Comparison of ENCODE assay signal across 11 cellular contexts in genomic region chr6:40755046-40755681, GRCh38.
DNase-seq lines count a peak whose midpoint lies in the region; ATAC-seq and TF ChIP-seq lines count a peak whose summit lies in the region.
"Had no signal": no experiment of that assay in that cellular context is flagged by ENCODE, and none has a peak within 500 bp of the region (broad histone marks: within the 10 kb centered on the region; RNA-seq: fewer than 3 reads in every experiment).

No MANE protein-coding gene starts in this region.

- no peaks in the 10 kb centered on the region for H3K36me3 Mint-ChIP-seq in effector memory CD8-positive, alpha-beta T cell (ENCODE audit: insufficient read depth)

- TF ChIP-seq CTCF in fibroblast of villous mesenchyme (IDR thresholded peaks at IDR 0.05; ENCODE audit: insufficient read depth, low read depth, low read length), result no peak

- H3K27ac Mint-ChIP-seq in effector memory CD8-positive, alpha-beta T cell, result no peak overlapping the region

- H3K4me1 Mint-ChIP-seq in effector memory CD8-positive, alpha-beta T cell (ENCODE audit: low read depth in 2 of 2), result no peaks in the 10 kb centered on the region

- ATAC-seq in SK-N-SH treated with all-trans-retinoic acid at 6 μM for 48 hours (peak; percentile 33; the same call in 1 of the 3 replicates), GM18907 (IDR thresholded peaks at IDR 0.05; ENCODE audit: unreplicated experiment) (no peak), HG03571 (IDR thresholded peaks at IDR 0.05; ENCODE audit: unreplicated experiment) (no peak)
- no peak for ATAC-seq in effector memory CD8-positive, alpha-beta T cell (replicated peaks)
- ATAC-seq: gastrocnemius medialis had no signal

- H3K9me3 Mint-ChIP-seq in effector memory CD8-positive, alpha-beta T cell, result no peaks in the 10 kb centered on the region

- H3K27me3 Mint-ChIP-seq in effector memory CD8-positive, alpha-beta T cell, result peaks cover 50 to 67% of the 10 kb centered on the region in 2 donors

- DNase-seq in EL (peak; percentile 59), fibroblast of villous mesenchyme (ENCODE audit: low read depth) (peak; percentile 20), posterior vena cava (ENCODE audit: low spot score) (peak; percentile 64), DMS153 (lab: John Stamatoyannopoulos, UW) (no peak)
- DNase-seq in effector memory CD8-positive, alpha-beta T cell, result no peak
- DNase-seq: gastrocnemius medialis, mammary epithelial cell, T-helper 2 cell had no signal

- intact Hi-C loops in posterior vena cava (cut with DNase I), result no loop called here

- H3K4me3 ChIP-seq in fibroblast of villous mesenchyme (ENCODE audit: low read depth, low read length), result no peak overlapping the region
- H3K4me3 ChIP-seq: gastrocnemius medialis had no signal

- H3K4me3 Mint-ChIP-seq in effector memory CD8-positive, alpha-beta T cell, result no peak overlapping the region

TF ChIP-seq in SK-N-SH treated with all-trans-retinoic acid at 6 μM for 48 hours, 23 proteins besides CTCF, POLR2A, EP300 and RAD21:
- TF ChIP-seq ARNTL (CRISPR knock-in tag; IDR thresholded peaks at IDR 0.05; ENCODE audit: borderline replicate concordance, low read depth), result no peak
- TF ChIP-seq ZNF70 (CRISPR knock-in tag; IDR thresholded peaks at IDR 0.05), result no peak
- no peak for TF ChIP-seq ESRRG (CRISPR knock-in tag; IDR thresholded peaks at IDR 0.05)

Comparison
In these comparisons a context has a peak if more than half of its experiments do, and no peak if none do; other contexts are left out.
1. DNase-seq: peak in EL (single experiment), fibroblast of villous mesenchyme (single experiment) and posterior vena cava (single experiment); none in DMS153 (single experiment) and effector memory CD8-positive, alpha-beta T cell (0 of 3).